In the genomic region with DNA sequence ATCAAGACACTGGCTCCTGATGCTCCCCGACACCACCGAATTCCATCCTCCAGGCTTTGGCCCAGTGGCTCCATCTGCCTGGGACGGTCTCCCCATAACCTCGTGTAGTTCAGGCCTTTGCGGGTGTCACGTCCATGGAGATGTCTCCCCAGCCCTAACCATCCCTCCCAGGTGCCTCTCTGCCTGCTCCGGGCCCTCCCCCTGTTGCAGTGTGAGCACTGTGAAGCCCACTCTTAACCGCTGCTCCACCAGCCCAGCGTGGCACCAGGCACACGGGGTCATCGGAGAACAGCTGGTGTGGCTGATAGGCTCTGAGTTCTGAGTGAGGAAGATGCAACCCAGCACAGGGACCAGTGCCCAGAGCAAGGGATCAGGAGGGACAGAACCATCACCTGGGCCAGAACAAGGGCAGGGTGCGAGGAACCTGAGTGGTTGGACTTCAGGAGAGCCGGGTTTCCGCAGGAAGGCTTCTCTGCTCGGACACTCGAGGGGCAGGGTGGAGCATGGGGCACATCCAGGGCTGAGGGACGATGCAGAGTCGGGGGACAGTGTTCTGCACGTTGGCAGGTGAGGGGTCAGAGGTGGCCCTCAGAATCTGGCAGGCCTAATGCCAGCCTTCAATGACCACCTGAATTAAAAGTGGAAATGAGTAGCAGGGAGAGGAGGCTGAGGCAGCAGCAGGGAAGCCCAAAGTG, we compare ENCODE assay signal across 19 cellular contexts. TPM values are rescaled to one million over a fixed set of nuclear protein-coding genes. Genes with fewer than 3 reads are reported as not detected.
DNase-seq lines count a peak whose midpoint lies in the region; ATAC-seq, FAIRE-seq and TF ChIP-seq lines count a peak whose summit lies in the region.
"Had no signal": no experiment of that assay in that cellular context is flagged by ENCODE, and none has a peak within 500 bp of the region (broad histone marks: within the 10 kb centered on the region; RNA-seq: fewer than 3 reads in every experiment).

No MANE protein-coding gene starts in this region.

- H3K4me1 ChIP-seq in Peyer's patch = peaks cover 8 to 65% (median 36%) of the 10 kb centered on the region in 4 donors
- peaks cover 26% of the 10 kb centered on the region for H3K4me1 ChIP-seq in prostate gland (replicated peaks)

- H3K4me1 Mint-ChIP-seq in activated CD4-positive, alpha-beta T cell treated with anti-CD3 and anti-CD28 coated beads, Interleukin-2, amount 10 ng/mL, durations not matched to agents 24 days and 14 days = peaks cover 26% of the 10 kb centered on the region
- peaks cover 29 to 34% of the 10 kb centered on the region in 2 donors for H3K4me1 Mint-ChIP-seq in effector memory CD8-positive, alpha-beta T cell (ENCODE audit: low read depth in 2 of 2)

- TF ChIP-seq POLR2A in Peyer's patch (IDR thresholded peaks at IDR 0.05) (no peak), prostate gland (IDR thresholded peaks at IDR 0.05) (no peak), GM12892 (IDR thresholded peaks at IDR 0.05; ENCODE audit: low read depth, low read length) (no peak)

- WGBS in prostate gland = 90% methylated on average over 19 of the region's 19 CpGs

- H3K9me3 Mint-ChIP-seq in activated CD4-positive, alpha-beta T cell treated with anti-CD3 and anti-CD28 coated beads, Interleukin-2, amount 10 ng/mL, durations not matched to agents 24 days and 14 days = no peaks in the 10 kb centered on the region
- H3K9me3 Mint-ChIP-seq in effector memory CD8-positive, alpha-beta T cell = no peaks in the 10 kb centered on the region

- peaks cover 6% of the 10 kb centered on the region for H3K27me3 Mint-ChIP-seq in activated CD4-positive, alpha-beta T cell treated with anti-CD3 and anti-CD28 coated beads, Interleukin-2, amount 10 ng/mL, durations not matched to agents 24 days and 14 days
- peaks cover 9 to 20% of the 10 kb centered on the region in 2 donors for H3K27me3 Mint-ChIP-seq in effector memory CD8-positive, alpha-beta T cell

- peak overlapping the region in 2 of 4 donors; percentile 6 to 79 for H3K4me3 ChIP-seq in Peyer's patch
- no peak overlapping the region for H3K4me3 ChIP-seq in prostate gland
- H3K4me3 ChIP-seq: A549, adrenal gland, coronary artery, left lung, smooth muscle cell, thyroid gland had no signal

- H3K4me3 Mint-ChIP-seq in activated CD4-positive, alpha-beta T cell treated with anti-CD3 and anti-CD28 coated beads, Interleukin-2, amount 10 ng/mL, durations not matched to agents 24 days and 14 days = peak overlapping the region; percentile 55
- peak overlapping the region; percentile 87 to 92 for H3K4me3 Mint-ChIP-seq in effector memory CD8-positive, alpha-beta T cell

- no peak for DNase-seq in activated CD4-positive, alpha-beta T cell treated with anti-CD3 and anti-CD28 coated beads, Interleukin-2, amount 10 ng/mL, durations not matched to agents 24 days and 14 days
- DNase-seq in activated CD4-positive, alpha-beta T cell treated with anti-CD3 and anti-CD28 coated beads for 48 hours = no peak
- DNase-seq in Peyer's patch (no peak), prostate gland (ENCODE audit: low spot score) (no peak), GM12892 (ENCODE audit: insufficient read length) (no peak), NCI-H82 (lab: John Stamatoyannopoulos, UW) (no peak)
- no peak for DNase-seq in effector memory CD8-positive, alpha-beta T cell
- DNase-seq: hippocampal formation, NCI-H2171, occipital lobe, T-helper 9 cell, thyroid gland had no signal

- H3K36me3 Mint-ChIP-seq in activated CD4-positive, alpha-beta T cell treated with anti-CD3 and anti-CD28 coated beads, Interleukin-2, amount 10 ng/mL, durations not matched to agents 24 days and 14 days (ENCODE audit: low read depth) = peaks cover 12% of the 10 kb centered on the region
- peaks cover 25% of the 10 kb centered on the region for H3K36me3 Mint-ChIP-seq in effector memory CD8-positive, alpha-beta T cell (ENCODE audit: insufficient read depth)

- H3K27me3 ChIP-seq in Peyer's patch (no peaks in the 10 kb centered on the region), prostate gland (replicated peaks; ENCODE audit: insufficient read depth) (no peaks in the 10 kb centered on the region)
- H3K27me3 ChIP-seq: adrenal gland, thyroid gland had no signal

- no peak overlapping the region for H3K27ac Mint-ChIP-seq in activated CD4-positive, alpha-beta T cell treated with anti-CD3 and anti-CD28 coated beads, Interleukin-2, amount 10 ng/mL, durations not matched to agents 24 days and 14 days
- peak overlapping the region in 1 of 2 donors; percentile 84 for H3K27ac Mint-ChIP-seq in effector memory CD8-positive, alpha-beta T cell

- H3K36me3 ChIP-seq in Peyer's patch (no peaks in the 10 kb centered on the region), prostate gland (no peaks in the 10 kb centered on the region)
- H3K36me3 ChIP-seq: adrenal gland, left lung, thyroid gland had no signal

- ATAC-seq in effector memory CD8-positive, alpha-beta T cell (replicated peaks) = no peak
- no peak for ATAC-seq in HG02981 (IDR thresholded peaks at IDR 0.05; ENCODE audit: unreplicated experiment)
- ATAC-seq: A549, left lung had no signal

- H3K27ac ChIP-seq in Peyer's patch (peak overlapping the region in 3 of 4 donors; percentile 65 to 99 (median 97)), prostate gland (peak overlapping the region; percentile 95 to 96)
- H3K27ac ChIP-seq: coronary artery, left lung had no signal

- no peaks in the 10 kb centered on the region for H3K9me3 ChIP-seq in Peyer's patch
- H3K9me3 ChIP-seq in prostate gland = no peaks in the 10 kb centered on the region
- H3K9me3 ChIP-seq: A549, adrenal gland, left lung, thyroid gland had no signal

- no peak for TF ChIP-seq CTCF in Peyer's patch (IDR thresholded peaks at IDR 0.05)
- TF ChIP-seq CTCF in prostate gland (IDR thresholded peaks at IDR 0.05) = no peak

- intact Hi-C loops in activated CD4-positive, alpha-beta T cell treated with anti-CD3 and anti-CD28 coated beads, Interleukin-2, amount 10 ng/mL, durations not matched to agents 24 days and 14 days (cut with micrococcal nuclease) = loop anchor here (5.0 kb wide), 1 partner anchor 116 kb away; a partner anchor contains a TSS
- intact Hi-C loops in prostate gland (cut with DNase I) = loop anchor here (5.0 kb wide), 2 partner anchors 36 to 116 kb away; a partner anchor contains a TSS

- no peak for FAIRE-seq in GM12892 (lab: Jason Lieb, UNC)
- FAIRE-seq: A549, D721Med had no signal

RNA-seq across cellular contexts. Expression of a gene that starts 2.6 kb away (rescaled TPM):
- total RNA-seq in activated CD4-positive, alpha-beta T cell treated with anti-CD3 and anti-CD28 coated beads, Interleukin-2, amount 10 ng/mL, durations not matched to agents 24 days and 14 days = 403 and 422 TPM in 2 replicates
- total RNA-seq in Peyer's patch (100 to 1,000 TPM; 112 to 266 (median 236) TPM), prostate gland (100 to 1,000 TPM; 163 to 233 TPM)
- polyA plus RNA-seq in GM12892 (2012; ENCODE audit: missing spikeins) = 164 TPM

RNA-seq across cellular contexts. Expression of a gene that starts 21.6 kb away (rescaled TPM):
- total RNA-seq in activated CD4-positive, alpha-beta T cell treated with anti-CD3 and anti-CD28 coated beads, Interleukin-2, amount 10 ng/mL, durations not matched to agents 24 days and 14 days = 0.59 TPM in 1 of 2 replicates, not detected in the other
- total RNA-seq in Peyer's patch (not detected), prostate gland (under 1 TPM; 0.18 to 0.28 TPM)
- polyA plus RNA-seq in GM12892 (2012; ENCODE audit: missing spikeins) = 0.32 TPM
- total RNA-seq: occipital lobe had no signal

RNA-seq across cellular contexts. Expression of a gene that starts 25.6 kb away (rescaled TPM):
- total RNA-seq in activated CD4-positive, alpha-beta T cell treated with anti-CD3 and anti-CD28 coated beads, Interleukin-2, amount 10 ng/mL, durations not matched to agents 24 days and 14 days = 1.1 and 3.1 TPM in 2 replicates
- total RNA-seq in Peyer's patch = 10 to 100 TPM in 1 of 4 donors, 1 to 10 TPM in 3; 2.2 to 11.6 (median 6.4) TPM
- 10 to 100 TPM in 1 of 2 donors, 1 to 10 TPM in 1; 7.8 to 43.3 TPM for total RNA-seq in prostate gland
- polyA plus RNA-seq in GM12892 (2012; ENCODE audit: missing spikeins) = not detected
- total RNA-seq: thyroid gland had no signal
